In genomic region chr3:49721861-49722781, GRCh38 we compare ENCODE assay signal across 8 cellular contexts. TPM values are rescaled to one million over a fixed set of nuclear protein-coding genes. Genes with fewer than 3 reads are reported as not detected.
DNase-seq lines count a peak whose midpoint lies in the region; ATAC-seq and TF ChIP-seq lines count a peak whose summit lies in the region.
"Had no signal": no experiment of that assay in that cellular context is flagged by ENCODE, and none has a peak within 500 bp of the region (broad histone marks: within the 10 kb centered on the region; RNA-seq: fewer than 3 reads in every experiment).

No MANE protein-coding gene starts in this region.

- no peak overlapping the region for H3K18ac ChIP-seq in H9 (ENCODE audit: insufficient read length, low read depth, low read length)

- H3K9me2 ChIP-seq in hepatocyte (replicated peaks; ENCODE audit: insufficient read depth), result no peaks in the 10 kb centered on the region

- H3K4me1 ChIP-seq in H9 (ENCODE audit: insufficient read depth, low read length), result no peaks in the 10 kb centered on the region
- peaks cover 25% of the 10 kb centered on the region for H3K4me1 ChIP-seq in hepatocyte (ENCODE audit: insufficient read depth)
- peaks cover 27 to 81% (median 47%) of the 10 kb centered on the region in 6 donors for H3K4me1 ChIP-seq in spleen

- H2BK20ac ChIP-seq in H9 (ENCODE audit: low read depth, low read length, poor library complexity, severe bottlenecking), result no peak overlapping the region

- no peak overlapping the region for H3K9ac ChIP-seq in H9 (ENCODE audit: extremely low read depth, insufficient read length, low read length)

- no peak overlapping the region for H2AFZ ChIP-seq in H9 (ENCODE audit: low read length)
- H2AFZ ChIP-seq in hepatocyte, result no peak overlapping the region

- H2BK120ac ChIP-seq in H9 (ENCODE audit: low read depth, low read length, poor library complexity, severe bottlenecking), result no peak overlapping the region

- H3K27ac ChIP-seq in H9 (ENCODE audit: insufficient read length, low read depth, low read length) (no peak overlapping the region), hepatocyte (no peak overlapping the region), spleen (peak overlapping the region in 4 of 8 donors; percentile 94 to 98 (median 96))

- H3K79me1 ChIP-seq in H9 (ENCODE audit: insufficient read depth, low read depth, low read length, poor library complexity, severe bottlenecking), result peaks cover 2% of the 10 kb centered on the region

- no peak overlapping the region for H3T11ph ChIP-seq in H9 (ENCODE audit: low read length)

- H3K27me3 ChIP-seq in H9 (ENCODE audit: insufficient read depth, low read length), result no peaks in the 10 kb centered on the region
- H3K27me3 ChIP-seq in hepatocyte, result no peaks in the 10 kb centered on the region
- no peaks in the 10 kb centered on the region for H3K27me3 ChIP-seq in spleen (replicated peaks in 1 of 7)

- H4K5ac ChIP-seq in H9 (ENCODE audit: insufficient read length, low read depth, low read length), result no peak overlapping the region

- H4K20me1 ChIP-seq in H9 (ENCODE audit: control insufficient read depth, insufficient read depth, insufficient read length), result no peaks in the 10 kb centered on the region
- peaks cover 3% of the 10 kb centered on the region for H4K20me1 ChIP-seq in hepatocyte (ENCODE audit: insufficient read depth, poor library complexity, severe bottlenecking)

- ATAC-seq in GM21447 (IDR thresholded peaks at IDR 0.05; ENCODE audit: unreplicated experiment) (no peak), GM21576 (IDR thresholded peaks at IDR 0.05; ENCODE audit: unreplicated experiment) (no peak)

- no peaks in the 10 kb centered on the region for H3K9me3 Mint-ChIP-seq in H9
- no peaks in the 10 kb centered on the region for H3K9me3 Mint-ChIP-seq in activated CD4-positive, alpha-beta memory T cell treated with anti-CD3 and anti-CD28 coated beads, Interleukin-2, amount 10 ng/mL, durations not matched to agents 7 days and 5 days

- no peak for TF ChIP-seq POLR2A in spleen (IDR thresholded peaks at IDR 0.05)

- no peak overlapping the region for H3K4ac ChIP-seq in H9 (ENCODE audit: low read depth, low read length)

- CTCF ChIA-PET in activated CD4-positive, alpha-beta memory T cell treated with anti-CD3 and anti-CD28 coated beads, Interleukin-2, amount 10 ng/mL, durations not matched to agents 7 days and 5 days (lab: Charles Lee), result no interaction called here

- H2BK5ac ChIP-seq in H9 (ENCODE audit: insufficient read length, low read length), result no peak overlapping the region

- H3K4me2 ChIP-seq in H9 (ENCODE audit: insufficient read depth, insufficient read length, low read length), result peak overlapping the region; percentile 60
- H3K4me2 ChIP-seq in hepatocyte, result peak overlapping the region; percentile 80

- H3K36me3 Mint-ChIP-seq in H9 (ENCODE audit: insufficient read depth in 1 of 3, low read depth in 3 of 3), result peaks cover 0 to 38% (median 30%) of the 10 kb centered on the region in 3 experiments; a peak in 6 of 7 replicates
- H3K36me3 Mint-ChIP-seq in activated CD4-positive, alpha-beta memory T cell treated with anti-CD3 and anti-CD28 coated beads, Interleukin-2, amount 10 ng/mL, durations not matched to agents 7 days and 5 days (ENCODE audit: low read depth), result peaks cover 36% of the 10 kb centered on the region

- H3K79me2 ChIP-seq in H9 (ENCODE audit: insufficient read depth, low read length) (no peaks in the 10 kb centered on the region), hepatocyte (peaks cover 13% of the 10 kb centered on the region)

- H2BK12ac ChIP-seq in H9 (ENCODE audit: insufficient read length, low read depth, low read length), result no peak overlapping the region

- no peak overlapping the region for H4K8ac ChIP-seq in H9 (replicated peaks; ENCODE audit: insufficient read length, low read depth, low read length)

- TF ChIP-seq CTCF in H9 (conservative IDR thresholded peaks at IDR 0.05) (no peak), hepatocyte (IDR thresholded peaks at IDR 0.05; ENCODE audit: poor library complexity) (no peak), spleen (IDR thresholded peaks at IDR 0.05 in 8 of 11, conservative IDR thresholded peaks at IDR 0.05 in 3 of 11) (no peak)

- no peaks in the 10 kb centered on the region for H3K36me3 ChIP-seq in hepatocyte (replicated peaks; ENCODE audit: insufficient read depth, low read depth)
- H3K36me3 ChIP-seq in spleen, result peaks cover 0 to 61% (median 28%) of the 10 kb centered on the region in 6 donors

- H2BK15ac ChIP-seq in H9 (ENCODE audit: low read depth, low read length), result no peak overlapping the region

- H4K91ac ChIP-seq in H9 (ENCODE audit: insufficient read length, low read depth, low read length), result no peak overlapping the region

- no CpG with 5 or more reads among the region's 28 CpGs for WGBS in H9 (ENCODE audit: extremely low coverage, insufficient read length, low lambda C conversion rate)
- 96% methylated on average over 23 of the region's 28 CpGs for WGBS in hepatocyte (ENCODE audit: low lambda C conversion rate, missing lambda C conversion rate)
- 84 to 93% (median 91%) methylated on average over 19 to 28 of the region's 28 CpGs for WGBS in spleen, 5 donors

- 0 out of 7 replicates have a peak overlapping the region, but pooled peaks of 1 of the 3 experiments have one; percentile 23 for H3K27ac Mint-ChIP-seq in H9
- H3K27ac Mint-ChIP-seq in activated CD4-positive, alpha-beta memory T cell treated with anti-CD3 and anti-CD28 coated beads, Interleukin-2, amount 10 ng/mL, durations not matched to agents 7 days and 5 days, result peak overlapping the region; percentile 97

- H3K4me3 ChIP-seq in hepatocyte, result no peak overlapping the region
- peak overlapping the region in 4 of 8 donors; percentile 88 to 100 (median 95) for H3K4me3 ChIP-seq in spleen

- DNase-seq in H9, result no peak
- peak; percentile 15 for DNase-seq in activated CD4-positive, alpha-beta memory T cell treated with anti-CD3 and anti-CD28 coated beads, Interleukin-2, amount 10 ng/mL, durations not matched to agents 7 days and 5 days
- DNase-seq in hepatocyte (ENCODE audit: low spot score), result no peak
- DNase-seq in spleen, result peak; percentile 76
- DNase-seq in T1000 (lab: John Stamatoyannopoulos, UW), result no peak
- DNase-seq: NCI-H1417 had no signal

- H3K9me3 ChIP-seq in H9 (ENCODE audit: control insufficient read depth, low read depth, low read length), result no peaks in the 10 kb centered on the region
- no peaks in the 10 kb centered on the region for H3K9me3 ChIP-seq in hepatocyte (ENCODE audit: low read depth)
- H3K9me3 ChIP-seq in spleen, result no peaks in the 10 kb centered on the region

- peaks cover 4% of the 10 kb centered on the region for H3K27me3 Mint-ChIP-seq in H9 (ENCODE audit: low read depth)
- H3K27me3 Mint-ChIP-seq in activated CD4-positive, alpha-beta memory T cell treated with anti-CD3 and anti-CD28 coated beads, Interleukin-2, amount 10 ng/mL, durations not matched to agents 7 days and 5 days, result no peaks in the 10 kb centered on the region

- intact Hi-C loops in spleen (cut with DNase I; ENCODE audit: low total_unique reads), result no loop called here

- H3K23ac ChIP-seq in H9 (ENCODE audit: insufficient read length, low read depth, low read length), result no peak overlapping the region

- H3K4me1 Mint-ChIP-seq in H9, result peaks cover 18 to 22% of the 10 kb centered on the region in 2 experiments
- peaks cover 53% of the 10 kb centered on the region for H3K4me1 Mint-ChIP-seq in activated CD4-positive, alpha-beta memory T cell treated with anti-CD3 and anti-CD28 coated beads, Interleukin-2, amount 10 ng/mL, durations not matched to agents 7 days and 5 days

- no peak overlapping the region for H2AK5ac ChIP-seq in H9 (ENCODE audit: insufficient read length, low read length)

- H3K4me3 Mint-ChIP-seq in H9, result peak overlapping the region; percentile 87 to 96
- H3K4me3 Mint-ChIP-seq in activated CD4-positive, alpha-beta memory T cell treated with anti-CD3 and anti-CD28 coated beads, Interleukin-2, amount 10 ng/mL, durations not matched to agents 7 days and 5 days, result peak overlapping the region; percentile 91

- H3K14ac ChIP-seq in H9 (ENCODE audit: insufficient read depth, low read length), result no peak overlapping the region

- H3K56ac ChIP-seq in H9 (ENCODE audit: insufficient read length, low read depth, low read length), result no peak overlapping the region

- POLR2A ChIA-PET in activated CD4-positive, alpha-beta memory T cell treated with anti-CD3 and anti-CD28 coated beads, Interleukin-2, amount 10 ng/mL, durations not matched to agents 7 days and 5 days (lab: Charles Lee), result interaction anchor here (1.2 to 1.5 kb wide), 3 partner anchors 10 to 82 kb away, joined by 5 to 11 read pairs (median 6); partner anchors contain the start of genes INKA1 and IP6K1

- peaks cover 25% of the 10 kb centered on the region for H3K23me2 ChIP-seq in H9 (ENCODE audit: insufficient read length, low read depth, low read length, poor library complexity, severe bottlenecking)

RNA-seq across cellular contexts. Expression of gene GMPPB, which starts 1.6 kb away (rescaled TPM):
- total RNA-seq in H9 (2021) (29.1 and 31.1 TPM in 2 replicates), hepatocyte (24.3 and 31.5 TPM in 2 replicates), spleen (10 to 100 TPM; 24.0 to 34.3 (median 30.0) TPM)
- total RNA-seq in activated CD4-positive, alpha-beta memory T cell treated with anti-CD3 and anti-CD28 coated beads, Interleukin-2, amount 10 ng/mL, durations not matched to agents 7 days and 5 days, result 10 to 100 TPM; 48.2 to 49.0 TPM
- polyA plus RNA-seq in hepatocyte (41.0 and 48.7 TPM in 2 replicates), spleen (10 to 100 TPM; 10.8 to 21.2 (median 11.1) TPM)

RNA-seq across cellular contexts. Expression of gene AMIGO3, which starts 2.6 kb away (rescaled TPM):
- 3.0 and 3.8 TPM in 2 replicates for total RNA-seq in H9 (2021)
- total RNA-seq in activated CD4-positive, alpha-beta memory T cell treated with anti-CD3 and anti-CD28 coated beads, Interleukin-2, amount 10 ng/mL, durations not matched to agents 7 days and 5 days, result under 1 TPM; 0.23 to 0.28 TPM
- 0.57 and 0.76 TPM in 2 replicates for total RNA-seq in hepatocyte
- polyA plus RNA-seq in hepatocyte, result 1.7 and 2.4 TPM in 2 replicates
- 1 to 10 TPM in 2 of 7 donors, under 1 TPM in 1, not detected in 4; 0.23 to 1.6 (median 1.4) TPM for total RNA-seq in spleen
- polyA plus RNA-seq in spleen, result 1 to 10 TPM in 1 of 3 donors, under 1 TPM in 2; 0.52 to 1.1 (median 0.79) TPM

RNA-seq across cellular contexts. Expression of gene RNF123, which starts 32.8 kb away (rescaled TPM):
- total RNA-seq in H9 (2021), result 39.9 and 40.6 TPM in 2 replicates
- 10 to 100 TPM; 35.5 to 38.3 TPM for total RNA-seq in activated CD4-positive, alpha-beta memory T cell treated with anti-CD3 and anti-CD28 coated beads, Interleukin-2, amount 10 ng/mL, durations not matched to agents 7 days and 5 days
- total RNA-seq in hepatocyte, result 27.7 and 32.1 TPM in 2 replicates
- polyA plus RNA-seq in hepatocyte, result 34.6 and 39.1 TPM in 2 replicates
- total RNA-seq in spleen, result 10 to 100 TPM; 34.9 to 57.5 (median 48.1) TPM
- 10 to 100 TPM; 11.6 to 22.5 (median 18.0) TPM for polyA plus RNA-seq in spleen

RNA-seq across cellular contexts. Expression of gene MST1, which starts 32.8 kb away (rescaled TPM):
- total RNA-seq in H9 (2021) (8.9 and 9.3 TPM in 2 replicates), hepatocyte (90.3 and 116 TPM in 2 replicates), spleen (10 to 100 TPM; 17.0 to 26.9 (median 21.1) TPM)
- total RNA-seq in activated CD4-positive, alpha-beta memory T cell treated with anti-CD3 and anti-CD28 coated beads, Interleukin-2, amount 10 ng/mL, durations not matched to agents 7 days and 5 days, result 10 to 100 TPM in 1 of 2 experiments, 1 to 10 TPM in 1; 8.6 to 12.4 TPM
- polyA plus RNA-seq in hepatocyte (137 and 158 TPM in 2 replicates), spleen (10 to 100 TPM; 28.0 to 65.8 (median 43.4) TPM)

RNA-seq across cellular contexts. Expression of gene APEH, which starts 48.0 kb away (rescaled TPM):
- total RNA-seq in H9 (2021) (215 and 220 TPM in 2 replicates), hepatocyte (120 and 125 TPM in 2 replicates), spleen (10 to 100 TPM; 63.1 to 89.5 (median 78.7) TPM)
- 100 to 1,000 TPM; 132 to 136 TPM for total RNA-seq in activated CD4-positive, alpha-beta memory T cell treated with anti-CD3 and anti-CD28 coated beads, Interleukin-2, amount 10 ng/mL, durations not matched to agents 7 days and 5 days
- polyA plus RNA-seq in hepatocyte (138 and 148 TPM in 2 replicates), spleen (10 to 100 TPM; 29.6 to 46.0 (median 42.7) TPM)

Comparison
In these comparisons a context has a peak if more than half of its experiments do, and no peak if none do; other contexts are left out.
1. DNase-seq: peak in activated CD4-positive, alpha-beta memory T cell treated with anti-CD3 and anti-CD28 coated beads, Interleukin-2, amount 10 ng/mL, durations not matched to agents 7 days and 5 days (single experiment) and spleen (single experiment); none in H9 (single experiment), hepatocyte (single experiment) and T1000 (single experiment).